Comparison of ENCODE assay signal across 1 cellular context in genomic region chr6:44186691-44187025, GRCh38.
TF ChIP-seq lines count a peak whose summit lies in the region.

No MANE protein-coding gene starts in this region.

TF ChIP-seq in H1, 55 proteins besides CTCF, POLR2A, EP300 and RAD21:
- TF ChIP-seq GABPA (IDR thresholded peaks at IDR 0.05; ENCODE audit: borderline replicate concordance, insufficient read depth, low read length) (no peak), JUND (IDR thresholded peaks at IDR 0.05; ENCODE audit: low read length) (no peak), HDAC6 (IDR thresholded peaks at IDR 0.05; ENCODE audit: low read depth, low read length) (no peak), MAX (IDR thresholded peaks at IDR 0.05) (no peak)
